8 cellular contexts compared by ENCODE assay signal in the genomic region with DNA sequence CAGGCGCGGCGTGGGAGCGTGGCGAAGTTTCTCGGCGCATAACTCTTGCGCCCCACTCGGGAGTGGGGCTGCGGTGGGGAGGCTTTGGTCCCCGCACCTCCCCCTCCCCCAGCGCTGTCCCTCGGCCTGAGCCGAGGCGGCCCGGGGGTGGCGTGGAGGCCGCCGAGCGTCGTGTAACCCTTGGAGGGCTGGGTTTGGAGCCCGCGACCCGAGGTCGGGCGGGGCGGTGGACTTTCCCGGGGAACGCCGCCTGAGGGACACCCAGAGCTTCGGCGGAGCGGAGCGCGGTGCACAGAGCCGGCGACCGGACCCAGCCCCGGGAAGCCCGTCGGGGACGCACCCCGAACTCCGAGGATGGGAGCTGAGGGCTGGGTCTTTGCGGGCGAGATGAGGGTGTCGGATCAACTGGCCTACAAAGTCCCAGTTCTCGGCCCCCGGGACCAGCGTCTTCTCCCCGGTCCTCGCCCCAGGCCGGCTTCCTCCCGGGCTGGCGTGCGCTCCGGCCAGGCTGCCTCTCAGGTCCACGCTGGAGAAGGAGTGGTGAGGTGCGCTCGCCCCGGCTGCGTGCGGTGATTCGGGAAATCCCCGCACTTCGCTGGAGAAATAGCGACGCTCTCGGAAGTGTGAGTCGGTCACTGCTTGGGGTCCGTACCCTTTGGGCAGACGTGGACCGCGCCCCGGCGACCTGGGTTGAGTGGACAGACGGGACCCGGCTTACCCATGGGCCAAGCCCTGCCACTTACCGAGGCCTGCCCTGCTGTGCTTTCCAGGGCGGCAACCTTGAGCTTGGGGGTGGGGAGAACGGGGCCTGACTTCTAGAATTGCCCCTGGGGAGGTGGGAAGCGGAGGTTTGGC.
DNase-seq lines count a peak whose midpoint lies in the region; ATAC-seq and TF ChIP-seq lines count a peak whose summit lies in the region.

No MANE protein-coding gene starts in this region.

- peak overlapping the region; percentile 61; the same call in 1 of the 2 replicates for H3K9ac ChIP-seq in OCI-LY1 (ENCODE audit: low read length)

- H3K4me1 ChIP-seq in OCI-LY1 (ENCODE audit: insufficient read depth, low read length, severe bottlenecking) (peaks cover 11% of the 10 kb centered on the region), esophagus muscularis mucosa (peaks cover 36 to 62% (median 61%) of the 10 kb centered on the region in 4 donors)

- H3K4me2 ChIP-seq in OCI-LY1 (ENCODE audit: low read length), result peak overlapping the region; percentile 59

- H2AFZ ChIP-seq in OCI-LY1 (ENCODE audit: low read length), result no peak overlapping the region

- H3K27me3 ChIP-seq in BJ (ENCODE audit: control insufficient read depth, insufficient read depth, low read length) (no peaks in the 10 kb centered on the region), OCI-LY1 (ENCODE audit: insufficient read depth, low read length) (0 out of 2 replicates have a peak, but pooled peaks cover 11% of the 10 kb centered on the region), esophagus muscularis mucosa (no peaks in the 10 kb centered on the region)

- WGBS in esophagus muscularis mucosa, result 24% methylated on average over 16 of the region's 82 CpGs

- no peaks in the 10 kb centered on the region for H3K79me2 ChIP-seq in OCI-LY1 (ENCODE audit: insufficient read depth, low read length)

- H3K9me2 ChIP-seq in OCI-LY1 (ENCODE audit: low read depth, low read length), result no peaks in the 10 kb centered on the region

- H3K36me3 ChIP-seq in BJ (ENCODE audit: control insufficient read depth, insufficient read depth, low read length), result peaks cover 7% of the 10 kb centered on the region
- H3K36me3 ChIP-seq in OCI-LY1 (ENCODE audit: insufficient read depth, low read length), result no peaks in the 10 kb centered on the region
- peaks cover 0 to 5% (median 0%) of the 10 kb centered on the region in 4 donors for H3K36me3 ChIP-seq in esophagus muscularis mucosa

- intact Hi-C loops in esophagus muscularis mucosa (cut with DNase I), result loop anchor here (2.0 to 5.0 kb wide), 2 partner anchors 137 to 182 kb away; no protein-coding TSS in a partner anchor

- H3K9me3 ChIP-seq in OCI-LY1 (ENCODE audit: low read length) (no peaks in the 10 kb centered on the region), esophagus muscularis mucosa (no peaks in the 10 kb centered on the region)

- no peaks in the 10 kb centered on the region for H3F3A ChIP-seq in OCI-LY1 (ENCODE audit: insufficient read depth, low read length)

- no peaks in the 10 kb centered on the region for H4K20me1 ChIP-seq in OCI-LY1 (ENCODE audit: insufficient read depth, low read length)

- H3K9me3 Mint-ChIP-seq in neural crest cell, result no peaks in the 10 kb centered on the region

- peak overlapping the region; percentile 82 for H3K4me3 Mint-ChIP-seq in neural crest cell

- TF ChIP-seq CTCF in BJ (IDR thresholded peaks at IDR 0.05; ENCODE audit: insufficient read depth, low read depth, low read length) (no peak), OCI-LY1 (IDR thresholded peaks at IDR 0.05; ENCODE audit: low read length) (no peak), esophagus muscularis mucosa (IDR thresholded peaks at IDR 0.05) (peak in 1 of 3 experiments; percentile 8), neural crest cell (conservative IDR thresholded peaks at IDR 0.05) (no peak), GM20000 (IDR thresholded peaks at IDR 0.05; ENCODE audit: extremely low read depth, missing control alignments) (no peak)

- H3K4me3 ChIP-seq in BJ (ENCODE audit: low read depth, low read length), result peak overlapping the region; percentile 94
- peak overlapping the region; percentile 59 for H3K4me3 ChIP-seq in OCI-LY1 (ENCODE audit: low read depth, low read length, poor library complexity, severe bottlenecking)
- peak overlapping the region; percentile 65 to 86 (median 68) for H3K4me3 ChIP-seq in esophagus muscularis mucosa

- H3K27ac ChIP-seq in OCI-LY1 (ENCODE audit: low read depth, low read length, poor library complexity, severe bottlenecking) (no peak overlapping the region), esophagus muscularis mucosa (replicated peaks in 1 of 4) (peak overlapping the region; percentile 90 to 95 (median 92))

- DNase-seq in BJ (ENCODE audit: low read depth) (no peak), esophagus muscularis mucosa (ENCODE audit: extremely low spot score) (no peak), neural crest cell (ENCODE audit: low read depth, low spot score) (no peak), NCI-H748 treated with DMSO at 0.1 percent for 48 hours (lab: John Stamatoyannopoulos, UW) (no peak), GM20000 (ENCODE audit: low spot score) (no peak)
- DNase-seq in activated CD4-positive, alpha-beta T cell treated with anti-CD3 and anti-CD28 coated beads for 48 hours, result no peak

- TF ChIP-seq POLR2A in esophagus muscularis mucosa (IDR thresholded peaks at IDR 0.05; ENCODE audit: low read depth), result no peak

- ATAC-seq in HG03159 (IDR thresholded peaks at IDR 0.05; ENCODE audit: unreplicated experiment), result no peak

- CTCF ChIA-PET in BJ (lab: Yijun Ruan, JAX), result interaction anchor here (1.1 to 11.1 kb wide), 11 partner anchors 10 to 293 kb away, joined by 3 to 172 read pairs (median 8); no protein-coding TSS in a partner anchor

- TF ChIP-seq EP300 in esophagus muscularis mucosa (IDR thresholded peaks at IDR 0.05), result no peak

- H3K36me3 Mint-ChIP-seq in neural crest cell (ENCODE audit: low read depth), result no peaks in the 10 kb centered on the region

- POLR2A ChIA-PET in BJ (lab: Charles Lee), result interaction anchor here (0.5 kb wide), 1 partner anchor 129 kb away, joined by 9 read pairs; no protein-coding TSS in a partner anchor

- no peak overlapping the region for H3K27ac Mint-ChIP-seq in neural crest cell (ENCODE audit: unreplicated experiment)

- peaks cover 55% of the 10 kb centered on the region for H3K27me3 Mint-ChIP-seq in neural crest cell (ENCODE audit: low read depth)

- H3K4me1 Mint-ChIP-seq in neural crest cell, result peaks cover 4% of the 10 kb centered on the region
